ENCODE assay signal across 1 cellular context in genomic region chr3:149657796-149658443, GRCh38.
TF ChIP-seq lines count a peak whose summit lies in the region.

WWTR1 (minus strand) TSS chr3:149658025; CDS start chr3:149657306, 719 bp downstream.

TF ChIP-seq in H1, 55 proteins besides CTCF, POLR2A, EP300 and RAD21 (continued from another document):
- TF ChIP-seq CEBPB (IDR thresholded peaks at IDR 0.05; ENCODE audit: low read depth, low read length), result no peak
- no peak for TF ChIP-seq CREB1 (IDR thresholded peaks at IDR 0.05)
- TF ChIP-seq, protein P1, sequence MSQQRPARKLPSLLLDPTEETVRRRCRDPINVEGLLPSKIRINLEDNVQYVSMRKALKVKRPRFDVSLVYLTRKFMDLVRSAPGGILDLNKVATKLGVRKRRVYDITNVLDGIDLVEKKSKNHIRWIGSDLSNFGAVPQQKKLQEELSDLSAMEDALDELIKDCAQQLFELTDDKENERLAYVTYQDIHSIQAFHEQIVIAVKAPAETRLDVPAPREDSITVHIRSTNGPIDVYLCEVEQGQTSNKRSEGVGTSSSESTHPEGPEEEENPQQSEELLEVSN (IDR thresholded peaks at IDR 0.05), result peak; percentile 70
- no peak for TF ChIP-seq SRF (IDR thresholded peaks at IDR 0.05; ENCODE audit: low read depth, low read length)
- no peak for TF ChIP-seq BRCA1 (IDR thresholded peaks at IDR 0.05; ENCODE audit: low read depth, low read length)
- TF ChIP-seq CBX8 (IDR thresholded peaks at IDR 0.05; ENCODE audit: borderline replicate concordance, low read depth, low read length), result no peak
- no peak for TF ChIP-seq CHD7 (IDR thresholded peaks at IDR 0.05; ENCODE audit: insufficient replicate concordance, low read length)
- 0 out of 4 replicates have a peak, but pooled peaks of 1 of the 2 experiments have one; percentile 23 for TF ChIP-seq SIN3A (conservative IDR thresholded peaks at IDR 0.05 in 1 of 2, IDR thresholded peaks at IDR 0.05 in 1 of 2; ENCODE audit: low read depth in 1 of 2, low read length in 2 of 2)
- no peak for TF ChIP-seq JUND (IDR thresholded peaks at IDR 0.05; ENCODE audit: low read length)
- no peak for TF ChIP-seq SAP30 (IDR thresholded peaks at IDR 0.05; ENCODE audit: insufficient read depth, insufficient replicate concordance, low read length)
- TF ChIP-seq KDM5A (IDR thresholded peaks at IDR 0.05; ENCODE audit: low read length), result no peak
- TF ChIP-seq PHF8 (conservative IDR thresholded peaks at IDR 0.05; ENCODE audit: low read depth, low read length), result peak; percentile 70
- TF ChIP-seq SP2 (IDR thresholded peaks at IDR 0.05; ENCODE audit: low read length), result no peak
- TF ChIP-seq EGR1 (IDR thresholded peaks at IDR 0.05; ENCODE audit: borderline replicate concordance, low read depth, low read length), result peak; percentile 72; the same call in 1 of the 2 replicates
- TF ChIP-seq RFX5 (IDR thresholded peaks at IDR 0.05; ENCODE audit: borderline replicate concordance, low read depth, low read length), result no peak
- TF ChIP-seq ATF3 (IDR thresholded peaks at IDR 0.05; ENCODE audit: insufficient read depth, low read depth, low read length), result no peak
- TF ChIP-seq TAF1 (IDR thresholded peaks at IDR 0.05; ENCODE audit: low read depth, low read length), result peak; percentile 90
- TF ChIP-seq TEAD4 (IDR thresholded peaks at IDR 0.05; ENCODE audit: low read depth, low read length), result no peak
- TF ChIP-seq KDM1A (IDR thresholded peaks at IDR 0.05; ENCODE audit: borderline replicate concordance, low read length), result no peak
- no peak for TF ChIP-seq CTBP2 (IDR thresholded peaks at IDR 0.05; ENCODE audit: borderline replicate concordance, insufficient read depth, insufficient read length, low read length)
- 0 out of 2 replicates have a peak, but pooled peaks have one; percentile 28 for TF ChIP-seq SP1 (IDR thresholded peaks at IDR 0.05; ENCODE audit: low read depth, low read length)
- peak; percentile 15 for TF ChIP-seq KDM4A (IDR thresholded peaks at IDR 0.05; ENCODE audit: low read depth, low read length, severe bottlenecking)
- TF ChIP-seq POLR2AphosphoS5 (IDR thresholded peaks at IDR 0.05; ENCODE audit: low read depth, low read length), result peak; percentile 80
- TF ChIP-seq RNF2 (IDR thresholded peaks at IDR 0.05; ENCODE audit: borderline replicate concordance, low read depth, low read length, missing control alignments, poor library complexity, severe bottlenecking), result no peak
- TF ChIP-seq SIX5 (IDR thresholded peaks at IDR 0.05; ENCODE audit: low read depth, low read length), result no peak
- TF ChIP-seq NANOG (IDR thresholded peaks at IDR 0.05; ENCODE audit: insufficient read depth, low read depth, low read length, poor library complexity, severe bottlenecking), result peak; percentile 57
- no peak for TF ChIP-seq USF2 (IDR thresholded peaks at IDR 0.05; ENCODE audit: low read length)
- no peak for TF ChIP-seq SUZ12 (IDR thresholded peaks at IDR 0.05; ENCODE audit: low read length)
- TF ChIP-seq RBBP5 (IDR thresholded peaks at IDR 0.05; ENCODE audit: borderline replicate concordance, low read depth, low read length), result peak; percentile 74; the same call in 1 of the 2 replicates
- TF ChIP-seq SP4 (IDR thresholded peaks at IDR 0.05; ENCODE audit: low read length), result no peak
- TF ChIP-seq JUN (IDR thresholded peaks at IDR 0.05; ENCODE audit: low read depth, low read length), result no peak
- TF ChIP-seq HDAC6 (IDR thresholded peaks at IDR 0.05; ENCODE audit: low read depth, low read length), result no peak
- no peak for TF ChIP-seq CHD1 (IDR thresholded peaks at IDR 0.05; ENCODE audit: low read depth, low read length)
- no peak for TF ChIP-seq BCL11A (IDR thresholded peaks at IDR 0.05; ENCODE audit: low read depth in 2 of 2, low read length in 2 of 2)
- TF ChIP-seq TBP (IDR thresholded peaks at IDR 0.05; ENCODE audit: low read depth, low read length), result peak; percentile 80
- peak; percentile 59 for TF ChIP-seq TAF7 (optimal IDR thresholded peaks at IDR 0.05; ENCODE audit: borderline replicate concordance, low read depth, low read length)
- TF ChIP-seq CHD2 (IDR thresholded peaks at IDR 0.05; ENCODE audit: low read length), result no peak
- TF ChIP-seq SIRT6 (IDR thresholded peaks at IDR 0.05; ENCODE audit: low read length), result peak; percentile 78
- peak; percentile 21 for TF ChIP-seq ASH2L (IDR thresholded peaks at IDR 0.05; ENCODE audit: low read length)
- no peak for TF ChIP-seq BACH1 (IDR thresholded peaks at IDR 0.05; ENCODE audit: low read length)
